In the genomic region with DNA sequence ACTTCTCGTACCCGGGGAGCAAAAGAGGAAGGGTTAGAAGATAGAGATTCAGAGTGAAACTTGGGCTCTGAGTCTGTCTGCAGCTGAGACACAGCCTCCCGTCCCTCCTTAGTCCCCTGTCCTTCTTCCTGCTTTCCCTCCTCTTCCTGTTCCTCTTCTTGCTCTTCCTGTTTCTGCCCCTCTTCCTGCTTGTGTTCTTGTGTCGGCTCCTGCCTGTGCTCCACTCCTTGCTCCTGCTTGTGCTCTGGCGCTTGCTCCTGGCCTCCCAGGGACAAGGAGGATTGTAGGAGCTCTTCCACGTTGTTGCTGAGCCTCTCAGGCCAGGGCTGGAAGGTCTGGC, we compare ENCODE assay signal across 1 cellular context.
TF ChIP-seq lines count a peak whose summit lies in the region.

No MANE protein-coding gene starts in this region.

TF ChIP-seq in GM12878, 131 proteins besides CTCF, POLR2A, EP300 and RAD21 (continued from another document):
- TF ChIP-seq, protein P1, sequence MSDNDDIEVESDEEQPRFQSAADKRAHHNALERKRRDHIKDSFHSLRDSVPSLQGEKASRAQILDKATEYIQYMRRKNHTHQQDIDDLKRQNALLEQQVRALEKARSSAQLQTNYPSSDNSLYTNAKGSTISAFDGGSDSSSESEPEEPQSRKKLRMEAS (IDR thresholded peaks at IDR 0.05; ENCODE audit: low read depth, low read length): no peak
- TF ChIP-seq WRNIP1 (IDR thresholded peaks at IDR 0.05; ENCODE audit: borderline replicate concordance, low read depth, low read length) (no peak), ZNF217 (IDR thresholded peaks at IDR 0.05) (no peak), ATF7 (IDR thresholded peaks at IDR 0.05; ENCODE audit: low read depth) (no peak), SP1 (IDR thresholded peaks at IDR 0.05; ENCODE audit: low read depth, low read length) (no peak), TCF3 (IDR thresholded peaks at IDR 0.05; ENCODE audit: borderline replicate concordance, insufficient read depth, low read depth, low read length) (no peak), RBBP5 (conservative IDR thresholded peaks at IDR 0.05) (no peak), GABPA (IDR thresholded peaks at IDR 0.05; ENCODE audit: low read depth) (peak; percentile 73; the same call in 1 of the 2 replicates), ZNF24 (IDR thresholded peaks at IDR 0.05) (no peak), CBX3 (IDR thresholded peaks at IDR 0.05; ENCODE audit: borderline replicate concordance, low read depth) (no peak), EZH2 (IDR thresholded peaks at IDR 0.05; ENCODE audit: borderline replicate concordance, control insufficient read depth, low read depth, low read length) (no peak), SMAD1 (IDR thresholded peaks at IDR 0.05; ENCODE audit: low read depth, partially characterized antibody) (no peak), GATAD2B (conservative IDR thresholded peaks at IDR 0.05; ENCODE audit: low read depth) (no peak), ZSCAN29 (IDR thresholded peaks at IDR 0.05) (no peak), NR2C2 (IDR thresholded peaks at IDR 0.05; ENCODE audit: borderline replicate concordance, control insufficient read depth, insufficient read length, low read depth) (no peak), CHD1 (IDR thresholded peaks at IDR 0.05; ENCODE audit: low read depth, low read length) (no peak), SPI1 (IDR thresholded peaks at IDR 0.05; ENCODE audit: borderline replicate concordance, insufficient read depth, low read depth, low read length) (peak; percentile 80), HDGF (IDR thresholded peaks at IDR 0.05) (0 out of 2 replicates have a peak, but pooled peaks have one; percentile 61), FOXK2 (IDR thresholded peaks at IDR 0.05) (no peak), NBN (IDR thresholded peaks at IDR 0.05) (no peak), NR2F1 (conservative IDR thresholded peaks at IDR 0.05) (no peak), HDAC2 (IDR thresholded peaks at IDR 0.05) (no peak), TCF7 (IDR thresholded peaks at IDR 0.05; ENCODE audit: borderline replicate concordance) (no peak), RELA (IDR thresholded peaks at IDR 0.05; ENCODE audit: borderline replicate concordance, partially characterized antibody) (no peak)
- TF ChIP-seq, protein P2, sequence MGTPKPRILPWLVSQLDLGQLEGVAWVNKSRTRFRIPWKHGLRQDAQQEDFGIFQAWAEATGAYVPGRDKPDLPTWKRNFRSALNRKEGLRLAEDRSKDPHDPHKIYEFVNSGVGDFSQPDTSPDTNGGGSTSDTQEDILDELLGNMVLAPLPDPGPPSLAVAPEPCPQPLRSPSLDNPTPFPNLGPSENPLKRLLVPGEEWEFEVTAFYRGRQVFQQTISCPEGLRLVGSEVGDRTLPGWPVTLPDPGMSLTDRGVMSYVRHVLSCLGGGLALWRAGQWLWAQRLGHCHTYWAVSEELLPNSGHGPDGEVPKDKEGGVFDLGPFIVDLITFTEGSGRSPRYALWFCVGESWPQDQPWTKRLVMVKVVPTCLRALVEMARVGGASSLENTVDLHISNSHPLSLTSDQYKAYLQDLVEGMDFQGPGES (IDR thresholded peaks at IDR 0.05): no peak
- TF ChIP-seq, protein P3, sequence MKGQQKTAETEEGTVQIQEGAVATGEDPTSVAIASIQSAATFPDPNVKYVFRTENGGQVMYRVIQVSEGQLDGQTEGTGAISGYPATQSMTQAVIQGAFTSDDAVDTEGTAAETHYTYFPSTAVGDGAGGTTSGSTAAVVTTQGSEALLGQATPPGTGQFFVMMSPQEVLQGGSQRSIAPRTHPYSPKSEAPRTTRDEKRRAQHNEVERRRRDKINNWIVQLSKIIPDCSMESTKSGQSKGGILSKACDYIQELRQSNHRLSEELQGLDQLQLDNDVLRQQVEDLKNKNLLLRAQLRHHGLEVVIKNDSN (IDR thresholded peaks at IDR 0.05; ENCODE audit: borderline replicate concordance, extremely low read length, insufficient read depth, low read depth, low read length): no peak
- TF ChIP-seq, protein P4, sequence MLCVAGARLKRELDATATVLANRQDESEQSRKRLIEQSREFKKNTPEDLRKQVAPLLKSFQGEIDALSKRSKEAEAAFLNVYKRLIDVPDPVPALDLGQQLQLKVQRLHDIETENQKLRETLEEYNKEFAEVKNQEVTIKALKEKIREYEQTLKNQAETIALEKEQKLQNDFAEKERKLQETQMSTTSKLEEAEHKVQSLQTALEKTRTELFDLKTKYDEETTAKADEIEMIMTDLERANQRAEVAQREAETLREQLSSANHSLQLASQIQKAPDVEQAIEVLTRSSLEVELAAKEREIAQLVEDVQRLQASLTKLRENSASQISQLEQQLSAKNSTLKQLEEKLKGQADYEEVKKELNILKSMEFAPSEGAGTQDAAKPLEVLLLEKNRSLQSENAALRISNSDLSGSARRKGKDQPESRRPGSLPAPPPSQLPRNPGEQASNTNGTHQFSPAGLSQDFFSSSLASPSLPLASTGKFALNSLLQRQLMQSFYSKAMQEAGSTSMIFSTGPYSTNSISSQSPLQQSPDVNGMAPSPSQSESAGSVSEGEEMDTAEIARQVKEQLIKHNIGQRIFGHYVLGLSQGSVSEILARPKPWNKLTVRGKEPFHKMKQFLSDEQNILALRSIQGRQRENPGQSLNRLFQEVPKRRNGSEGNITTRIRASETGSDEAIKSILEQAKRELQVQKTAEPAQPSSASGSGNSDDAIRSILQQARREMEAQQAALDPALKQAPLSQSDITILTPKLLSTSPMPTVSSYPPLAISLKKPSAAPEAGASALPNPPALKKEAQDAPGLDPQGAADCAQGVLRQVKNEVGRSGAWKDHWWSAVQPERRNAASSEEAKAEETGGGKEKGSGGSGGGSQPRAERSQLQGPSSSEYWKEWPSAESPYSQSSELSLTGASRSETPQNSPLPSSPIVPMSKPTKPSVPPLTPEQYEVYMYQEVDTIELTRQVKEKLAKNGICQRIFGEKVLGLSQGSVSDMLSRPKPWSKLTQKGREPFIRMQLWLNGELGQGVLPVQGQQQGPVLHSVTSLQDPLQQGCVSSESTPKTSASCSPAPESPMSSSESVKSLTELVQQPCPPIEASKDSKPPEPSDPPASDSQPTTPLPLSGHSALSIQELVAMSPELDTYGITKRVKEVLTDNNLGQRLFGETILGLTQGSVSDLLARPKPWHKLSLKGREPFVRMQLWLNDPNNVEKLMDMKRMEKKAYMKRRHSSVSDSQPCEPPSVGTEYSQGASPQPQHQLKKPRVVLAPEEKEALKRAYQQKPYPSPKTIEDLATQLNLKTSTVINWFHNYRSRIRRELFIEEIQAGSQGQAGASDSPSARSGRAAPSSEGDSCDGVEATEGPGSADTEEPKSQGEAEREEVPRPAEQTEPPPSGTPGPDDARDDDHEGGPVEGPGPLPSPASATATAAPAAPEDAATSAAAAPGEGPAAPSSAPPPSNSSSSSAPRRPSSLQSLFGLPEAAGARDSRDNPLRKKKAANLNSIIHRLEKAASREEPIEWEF (IDR thresholded peaks at IDR 0.05; ENCODE audit: insufficient replicate concordance, low read depth, low read length): no peak
- TF ChIP-seq, protein P5, sequence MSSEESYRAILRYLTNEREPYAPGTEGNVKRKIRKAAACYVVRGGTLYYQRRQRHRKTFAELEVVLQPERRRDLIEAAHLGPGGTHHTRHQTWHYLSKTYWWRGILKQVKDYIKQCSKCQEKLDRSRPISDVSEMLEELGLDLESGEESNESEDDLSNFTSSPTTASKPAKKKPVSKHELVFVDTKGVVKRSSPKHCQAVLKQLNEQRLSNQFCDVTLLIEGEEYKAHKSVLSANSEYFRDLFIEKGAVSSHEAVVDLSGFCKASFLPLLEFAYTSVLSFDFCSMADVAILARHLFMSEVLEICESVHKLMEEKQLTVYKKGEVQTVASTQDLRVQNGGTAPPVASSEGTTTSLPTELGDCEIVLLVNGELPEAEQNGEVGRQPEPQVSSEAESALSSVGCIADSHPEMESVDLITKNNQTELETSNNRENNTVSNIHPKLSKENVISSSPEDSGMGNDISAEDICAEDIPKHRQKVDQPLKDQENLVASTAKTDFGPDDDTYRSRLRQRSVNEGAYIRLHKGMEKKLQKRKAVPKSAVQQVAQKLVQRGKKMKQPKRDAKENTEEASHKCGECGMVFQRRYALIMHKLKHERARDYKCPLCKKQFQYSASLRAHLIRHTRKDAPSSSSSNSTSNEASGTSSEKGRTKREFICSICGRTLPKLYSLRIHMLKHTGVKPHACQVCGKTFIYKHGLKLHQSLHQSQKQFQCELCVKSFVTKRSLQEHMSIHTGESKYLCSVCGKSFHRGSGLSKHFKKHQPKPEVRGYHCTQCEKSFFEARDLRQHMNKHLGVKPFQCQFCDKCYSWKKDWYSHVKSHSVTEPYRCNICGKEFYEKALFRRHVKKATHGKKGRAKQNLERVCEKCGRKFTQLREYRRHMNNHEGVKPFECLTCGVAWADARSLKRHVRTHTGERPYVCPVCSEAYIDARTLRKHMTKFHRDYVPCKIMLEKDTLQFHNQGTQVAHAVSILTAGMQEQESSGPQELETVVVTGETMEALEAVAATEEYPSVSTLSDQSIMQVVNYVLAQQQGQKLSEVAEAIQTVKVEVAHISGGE (CRISPR knock-in tag; IDR thresholded peaks at IDR 0.05): no peak
- TF ChIP-seq, protein P6, sequence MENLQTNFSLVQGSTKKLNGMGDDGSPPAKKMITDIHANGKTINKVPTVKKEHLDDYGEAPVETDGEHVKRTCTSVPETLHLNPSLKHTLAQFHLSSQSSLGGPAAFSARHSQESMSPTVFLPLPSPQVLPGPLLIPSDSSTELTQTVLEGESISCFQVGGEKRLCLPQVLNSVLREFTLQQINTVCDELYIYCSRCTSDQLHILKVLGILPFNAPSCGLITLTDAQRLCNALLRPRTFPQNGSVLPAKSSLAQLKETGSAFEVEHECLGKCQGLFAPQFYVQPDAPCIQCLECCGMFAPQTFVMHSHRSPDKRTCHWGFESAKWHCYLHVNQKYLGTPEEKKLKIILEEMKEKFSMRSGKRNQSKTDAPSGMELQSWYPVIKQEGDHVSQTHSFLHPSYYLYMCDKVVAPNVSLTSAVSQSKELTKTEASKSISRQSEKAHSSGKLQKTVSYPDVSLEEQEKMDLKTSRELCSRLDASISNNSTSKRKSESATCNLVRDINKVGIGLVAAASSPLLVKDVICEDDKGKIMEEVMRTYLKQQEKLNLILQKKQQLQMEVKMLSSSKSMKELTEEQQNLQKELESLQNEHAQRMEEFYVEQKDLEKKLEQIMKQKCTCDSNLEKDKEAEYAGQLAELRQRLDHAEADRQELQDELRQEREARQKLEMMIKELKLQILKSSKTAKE (IDR thresholded peaks at IDR 0.05; ENCODE audit: low read depth, poor library complexity, severe bottlenecking): no peak
TF ChIP-seq in GM12878: peak in this region for 8.
